Comparison of ENCODE assay signal across 12 cellular contexts in genomic region chrX:110734894-110735541, GRCh38.
A peak's percentile ranks its signal among the peaks of the same experiment; 100 is the strongest.
DNase-seq lines count a peak whose midpoint lies in the region; TF ChIP-seq lines count a peak whose summit lies in the region.
"Had no signal": no experiment of that assay in that cellular context is flagged by ENCODE, and none has a peak within 500 bp of the region (broad histone marks: within the 10 kb centered on the region; RNA-seq: fewer than 3 reads in every experiment).

No MANE protein-coding gene starts in this region.

- no peaks in the 10 kb centered on the region for H3K36me3 ChIP-seq in fibroblast of lung (ENCODE audit: control insufficient read depth, insufficient read depth, low read length)

- H3K4me3 ChIP-seq in fibroblast of lung (replicated peaks in 1 of 4; ENCODE audit: control extremely low read depth in 1 of 4, insufficient read depth in 1 of 4, low read depth in 3 of 4, low read length in 4 of 4): no peak overlapping the region

- DNase-seq in EL (peak; percentile 87), RKO (ENCODE audit: low spot score) (peak; percentile 2), fibroblast of lung (ENCODE audit: low read depth in 2 of 2) (peak; percentile 52 to 89), non-pigmented ciliary epithelial cell (ENCODE audit: low read depth) (peak; percentile 69), DMS153 (lab: John Stamatoyannopoulos, UW) (no peak), GM19238 (ENCODE audit: insufficient read length, low spot score) (no peak), DMS79 (lab: John Stamatoyannopoulos, UW) (no peak), SW 1271 (lab: John Stamatoyannopoulos, UW) (no peak)
- DNase-seq: Caco-2; effector CD8-positive, alpha-beta T cell; NCI-H1105; NCI-H446 treated with DMSO at 0.1 percent for 48 hours had no signal

- no peak overlapping the region for H2AFZ ChIP-seq in fibroblast of lung (ENCODE audit: low read length)

- H3K9me3 ChIP-seq in fibroblast of lung (ENCODE audit: control insufficient read depth, insufficient read depth, low read depth, low read length): no peaks in the 10 kb centered on the region
- H3K9me3 ChIP-seq: Caco-2 had no signal

- no peaks in the 10 kb centered on the region for H3K27me3 ChIP-seq in fibroblast of lung (ENCODE audit: control insufficient read depth, insufficient read depth, low read length)

- H3K4me1 ChIP-seq in fibroblast of lung (ENCODE audit: control insufficient read depth, extremely low read depth, insufficient read depth, low read length): peaks cover 8% of the 10 kb centered on the region
- H3K4me1 ChIP-seq: Caco-2 had no signal

- H4K20me1 ChIP-seq in fibroblast of lung (ENCODE audit: control insufficient read depth, extremely low read depth, insufficient read depth, low read length): no peaks in the 10 kb centered on the region

- H3K79me2 ChIP-seq in fibroblast of lung (ENCODE audit: control insufficient read depth, insufficient read depth, low read length): no peaks in the 10 kb centered on the region

- no peak overlapping the region for H3K27ac ChIP-seq in fibroblast of lung (ENCODE audit: insufficient read depth, low read length)

- no peak for TF ChIP-seq CTCF in fibroblast of lung (conservative IDR thresholded peaks at IDR 0.05 in 1 of 2, IDR thresholded peaks at IDR 0.05 in 1 of 2; ENCODE audit: low read depth in 1 of 2, low read length in 2 of 2)

- H3K9ac ChIP-seq in fibroblast of lung (ENCODE audit: insufficient read depth, low read length): no peak overlapping the region

- no peak overlapping the region for H3K4me2 ChIP-seq in fibroblast of lung (ENCODE audit: extremely low read depth, insufficient read depth, low read length)

Comparison
In these comparisons a context has a peak if more than half of its experiments do, and no peak if none do; other contexts are left out.
1. DNase-seq: peak in EL (single experiment), RKO (single experiment), fibroblast of lung (2 of 2) and non-pigmented ciliary epithelial cell (single experiment); none in DMS153 (single experiment), GM19238 (single experiment), DMS79 (single experiment) and SW 1271 (0 of 2).